ENCODE assay signal across 1 cellular context in the genomic region with DNA sequence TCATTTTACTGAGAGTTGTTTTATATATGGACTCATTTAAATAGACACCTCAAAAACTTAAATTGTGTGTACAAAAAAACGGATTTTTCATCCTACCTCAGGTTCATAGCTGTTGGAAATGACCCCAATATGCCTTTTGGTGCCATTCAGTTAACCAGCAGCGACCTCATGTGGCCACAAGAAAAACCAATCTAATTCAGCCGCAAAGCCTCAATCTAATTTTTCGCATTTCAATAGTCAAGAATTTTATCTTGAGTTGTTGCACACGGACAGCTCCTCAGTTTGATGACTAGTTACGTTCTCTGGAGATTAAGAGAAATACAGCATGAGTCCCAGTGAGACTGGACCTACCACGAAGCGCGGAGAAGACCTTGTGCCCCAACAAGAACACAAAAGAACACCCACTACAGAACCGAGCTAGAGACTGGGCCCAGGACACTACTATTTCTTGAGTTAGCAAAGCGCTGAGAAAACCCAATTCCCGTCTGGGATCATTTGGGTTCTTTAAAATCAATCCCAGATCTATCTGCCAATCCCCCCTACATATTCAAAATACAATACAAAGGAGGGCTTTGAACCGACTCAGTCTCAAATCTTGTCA.
A peak's percentile ranks its signal among the peaks of the same experiment; 100 is the strongest.
TF ChIP-seq lines count a peak whose summit lies in the region.

No MANE protein-coding gene starts in this region.

TF ChIP-seq in HepG2, 621 proteins besides CTCF, POLR2A, EP300 and RAD21 (continued from another document and continues in another):
- TF ChIP-seq, protein P1, sequence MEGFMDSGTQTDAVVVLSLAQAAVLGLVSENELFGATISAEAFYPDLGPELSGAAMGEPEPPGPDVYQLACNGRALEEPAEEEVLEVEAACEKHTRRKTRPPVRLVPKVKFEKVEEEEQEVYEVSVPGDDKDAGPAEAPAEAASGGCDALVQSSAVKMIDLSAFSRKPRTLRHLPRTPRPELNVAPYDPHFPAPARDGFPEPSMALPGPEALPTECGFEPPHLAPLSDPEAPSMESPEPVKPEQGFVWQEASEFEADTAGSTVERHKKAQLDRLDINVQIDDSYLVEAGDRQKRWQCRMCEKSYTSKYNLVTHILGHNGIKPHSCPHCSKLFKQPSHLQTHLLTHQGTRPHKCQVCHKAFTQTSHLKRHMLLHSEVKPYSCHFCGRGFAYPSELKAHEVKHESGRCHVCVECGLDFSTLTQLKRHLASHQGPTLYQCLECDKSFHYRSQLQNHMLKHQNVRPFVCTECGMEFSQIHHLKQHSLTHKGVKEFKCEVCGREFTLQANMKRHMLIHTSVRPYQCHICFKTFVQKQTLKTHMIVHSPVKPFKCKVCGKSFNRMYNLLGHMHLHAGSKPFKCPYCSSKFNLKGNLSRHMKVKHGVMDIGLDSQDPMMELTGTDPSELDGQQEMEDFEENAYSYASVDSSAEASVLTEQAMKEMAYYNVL (CRISPR knock-in tag; IDR thresholded peaks at IDR 0.05; ENCODE audit: borderline replicate concordance): no peak
- TF ChIP-seq, protein P2, sequence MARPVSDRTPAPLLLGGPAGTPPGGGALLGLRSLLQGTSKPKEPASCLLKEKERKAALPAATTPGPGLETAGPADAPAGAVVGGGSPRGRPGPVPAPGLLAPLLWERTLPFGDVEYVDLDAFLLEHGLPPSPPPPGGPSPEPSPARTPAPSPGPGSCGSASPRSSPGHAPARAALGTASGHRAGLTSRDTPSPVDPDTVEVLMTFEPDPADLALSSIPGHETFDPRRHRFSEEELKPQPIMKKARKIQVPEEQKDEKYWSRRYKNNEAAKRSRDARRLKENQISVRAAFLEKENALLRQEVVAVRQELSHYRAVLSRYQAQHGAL (CRISPR knock-in tag; IDR thresholded peaks at IDR 0.05; ENCODE audit: not compliant biosample characterization): no peak
- no peak for TF ChIP-seq RORA (CRISPR knock-in tag; IDR thresholded peaks at IDR 0.05)
- TF ChIP-seq ZSCAN29 (CRISPR knock-in tag; conservative IDR thresholded peaks at IDR 0.05): peak; percentile 71; the same call in 1 of the 2 replicates
- TF ChIP-seq ELF1 (CRISPR knock-in tag; IDR thresholded peaks at IDR 0.05): no peak
- TF ChIP-seq ZFP82 (CRISPR knock-in tag; IDR thresholded peaks at IDR 0.05; ENCODE audit: borderline replicate concordance): no peak
- TF ChIP-seq NFKBIZ (CRISPR knock-in tag; IDR thresholded peaks at IDR 0.05): no peak
- TF ChIP-seq, protein P3, sequence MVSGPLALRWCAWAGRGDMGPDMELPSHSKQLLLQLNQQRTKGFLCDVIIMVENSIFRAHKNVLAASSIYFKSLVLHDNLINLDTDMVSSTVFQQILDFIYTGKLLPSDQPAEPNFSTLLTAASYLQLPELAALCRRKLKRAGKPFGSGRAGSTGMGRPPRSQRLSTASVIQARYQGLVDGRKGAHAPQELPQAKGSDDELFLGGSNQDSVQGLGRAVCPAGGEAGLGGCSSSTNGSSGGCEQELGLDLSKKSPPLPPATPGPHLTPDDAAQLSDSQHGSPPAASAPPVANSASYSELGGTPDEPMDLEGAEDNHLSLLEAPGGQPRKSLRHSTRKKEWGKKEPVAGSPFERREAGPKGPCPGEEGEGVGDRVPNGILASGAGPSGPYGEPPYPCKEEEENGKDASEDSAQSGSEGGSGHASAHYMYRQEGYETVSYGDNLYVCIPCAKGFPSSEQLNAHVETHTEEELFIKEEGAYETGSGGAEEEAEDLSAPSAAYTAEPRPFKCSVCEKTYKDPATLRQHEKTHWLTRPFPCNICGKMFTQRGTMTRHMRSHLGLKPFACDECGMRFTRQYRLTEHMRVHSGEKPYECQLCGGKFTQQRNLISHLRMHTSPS (CRISPR knock-in tag; IDR thresholded peaks at IDR 0.05; ENCODE audit: low read depth): no peak
- TF ChIP-seq PAWR (CRISPR knock-in tag; IDR thresholded peaks at IDR 0.05; ENCODE audit: borderline replicate concordance): no peak
- TF ChIP-seq, protein P4, sequence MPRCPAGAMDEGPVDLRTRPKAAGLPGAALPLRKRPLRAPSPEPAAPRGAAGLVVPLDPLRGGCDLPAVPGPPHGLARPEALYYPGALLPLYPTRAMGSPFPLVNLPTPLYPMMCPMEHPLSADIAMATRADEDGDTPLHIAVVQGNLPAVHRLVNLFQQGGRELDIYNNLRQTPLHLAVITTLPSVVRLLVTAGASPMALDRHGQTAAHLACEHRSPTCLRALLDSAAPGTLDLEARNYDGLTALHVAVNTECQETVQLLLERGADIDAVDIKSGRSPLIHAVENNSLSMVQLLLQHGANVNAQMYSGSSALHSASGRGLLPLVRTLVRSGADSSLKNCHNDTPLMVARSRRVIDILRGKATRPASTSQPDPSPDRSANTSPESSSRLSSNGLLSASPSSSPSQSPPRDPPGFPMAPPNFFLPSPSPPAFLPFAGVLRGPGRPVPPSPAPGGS (CRISPR knock-in tag; IDR thresholded peaks at IDR 0.05): no peak
- TF ChIP-seq, protein P5, sequence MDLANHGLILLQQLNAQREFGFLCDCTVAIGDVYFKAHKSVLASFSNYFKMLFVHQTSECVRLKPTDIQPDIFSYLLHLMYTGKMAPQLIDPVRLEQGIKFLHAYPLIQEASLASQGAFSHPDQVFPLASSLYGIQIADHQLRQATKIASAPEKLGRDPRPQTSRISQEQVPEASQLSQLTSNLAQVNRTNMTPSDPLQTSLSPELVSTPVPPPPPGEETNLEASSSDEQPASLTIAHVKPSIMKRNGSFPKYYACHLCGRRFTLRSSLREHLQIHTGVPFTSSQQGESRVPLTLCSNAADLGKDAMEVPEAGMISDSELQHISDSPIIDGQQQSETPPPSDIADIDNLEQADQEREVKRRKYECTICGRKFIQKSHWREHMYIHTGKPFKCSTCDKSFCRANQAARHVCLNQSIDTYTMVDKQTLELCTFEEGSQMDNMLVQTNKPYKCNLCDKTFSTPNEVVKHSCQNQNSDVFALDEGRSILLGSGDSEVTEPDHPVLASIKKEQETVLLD (CRISPR knock-in tag; IDR thresholded peaks at IDR 0.05; ENCODE audit: low read depth): no peak
- no peak for TF ChIP-seq NFE2 (CRISPR knock-in tag; IDR thresholded peaks at IDR 0.05)
- TF ChIP-seq, protein P6, sequence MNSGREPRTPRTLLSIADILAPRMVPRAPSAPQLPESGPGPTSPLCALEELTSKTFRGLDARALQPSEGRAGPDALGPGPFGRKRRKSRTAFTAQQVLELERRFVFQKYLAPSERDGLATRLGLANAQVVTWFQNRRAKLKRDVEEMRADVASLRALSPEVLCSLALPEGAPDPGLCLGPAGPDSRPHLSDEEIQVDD (CRISPR knock-in tag; IDR thresholded peaks at IDR 0.05; ENCODE audit: borderline replicate concordance): no peak
- no peak for TF ChIP-seq ZFP1 (CRISPR knock-in tag; IDR thresholded peaks at IDR 0.05)
- no peak for TF ChIP-seq LCORL (IDR thresholded peaks at IDR 0.05)
- TF ChIP-seq LCORL (CRISPR knock-in tag; IDR thresholded peaks at IDR 0.05): peak; percentile 43; the same call in 1 of the 2 replicates
- no peak for TF ChIP-seq GABPB1 (CRISPR knock-in tag; IDR thresholded peaks at IDR 0.05)
- no peak for TF ChIP-seq ZIK1 (CRISPR knock-in tag; IDR thresholded peaks at IDR 0.05; ENCODE audit: borderline replicate concordance, low read depth)
- no peak for TF ChIP-seq ZBTB42 (CRISPR knock-in tag; IDR thresholded peaks at IDR 0.05)
- TF ChIP-seq ZNF816 (CRISPR knock-in tag; IDR thresholded peaks at IDR 0.05; ENCODE audit: borderline replicate concordance): no peak
- TF ChIP-seq ZNF598 (CRISPR knock-in tag; IDR thresholded peaks at IDR 0.05; ENCODE audit: borderline replicate concordance): no peak
- TF ChIP-seq, protein P7, sequence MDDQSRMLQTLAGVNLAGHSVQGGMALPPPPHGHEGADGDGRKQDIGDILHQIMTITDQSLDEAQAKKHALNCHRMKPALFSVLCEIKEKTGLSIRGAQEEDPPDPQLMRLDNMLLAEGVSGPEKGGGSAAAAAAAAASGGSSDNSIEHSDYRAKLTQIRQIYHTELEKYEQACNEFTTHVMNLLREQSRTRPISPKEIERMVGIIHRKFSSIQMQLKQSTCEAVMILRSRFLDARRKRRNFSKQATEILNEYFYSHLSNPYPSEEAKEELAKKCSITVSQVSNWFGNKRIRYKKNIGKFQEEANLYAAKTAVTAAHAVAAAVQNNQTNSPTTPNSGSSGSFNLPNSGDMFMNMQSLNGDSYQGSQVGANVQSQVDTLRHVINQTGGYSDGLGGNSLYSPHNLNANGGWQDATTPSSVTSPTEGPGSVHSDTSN (CRISPR knock-in tag; IDR thresholded peaks at IDR 0.05; ENCODE audit: borderline replicate concordance): no peak
- TF ChIP-seq, protein P8, sequence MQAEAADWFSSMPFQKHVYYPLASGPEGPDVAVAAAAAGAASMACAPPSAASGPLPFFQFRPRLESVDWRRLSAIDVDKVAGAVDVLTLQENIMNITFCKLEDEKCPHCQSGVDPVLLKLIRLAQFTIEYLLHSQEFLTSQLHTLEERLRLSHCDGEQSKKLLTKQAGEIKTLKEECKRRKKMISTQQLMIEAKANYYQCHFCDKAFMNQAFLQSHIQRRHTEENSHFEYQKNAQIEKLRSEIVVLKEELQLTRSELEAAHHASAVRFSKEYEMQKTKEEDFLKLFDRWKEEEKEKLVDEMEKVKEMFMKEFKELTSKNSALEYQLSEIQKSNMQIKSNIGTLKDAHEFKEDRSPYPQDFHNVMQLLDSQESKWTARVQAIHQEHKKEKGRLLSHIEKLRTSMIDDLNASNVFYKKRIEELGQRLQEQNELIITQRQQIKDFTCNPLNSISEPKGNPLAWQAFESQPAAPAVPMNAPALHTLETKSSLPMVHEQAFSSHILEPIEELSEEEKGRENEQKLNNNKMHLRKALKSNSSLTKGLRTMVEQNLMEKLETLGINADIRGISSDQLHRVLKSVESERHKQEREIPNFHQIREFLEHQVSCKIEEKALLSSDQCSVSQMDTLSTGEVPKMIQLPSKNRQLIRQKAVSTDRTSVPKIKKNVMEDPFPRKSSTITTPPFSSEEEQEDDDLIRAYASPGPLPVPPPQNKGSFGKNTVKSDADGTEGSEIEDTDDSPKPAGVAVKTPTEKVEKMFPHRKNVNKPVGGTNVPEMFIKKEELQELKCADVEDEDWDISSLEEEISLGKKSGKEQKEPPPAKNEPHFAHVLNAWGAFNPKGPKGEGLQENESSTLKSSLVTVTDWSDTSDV (CRISPR knock-in tag; IDR thresholded peaks at IDR 0.05): no peak
- TF ChIP-seq, protein P9, sequence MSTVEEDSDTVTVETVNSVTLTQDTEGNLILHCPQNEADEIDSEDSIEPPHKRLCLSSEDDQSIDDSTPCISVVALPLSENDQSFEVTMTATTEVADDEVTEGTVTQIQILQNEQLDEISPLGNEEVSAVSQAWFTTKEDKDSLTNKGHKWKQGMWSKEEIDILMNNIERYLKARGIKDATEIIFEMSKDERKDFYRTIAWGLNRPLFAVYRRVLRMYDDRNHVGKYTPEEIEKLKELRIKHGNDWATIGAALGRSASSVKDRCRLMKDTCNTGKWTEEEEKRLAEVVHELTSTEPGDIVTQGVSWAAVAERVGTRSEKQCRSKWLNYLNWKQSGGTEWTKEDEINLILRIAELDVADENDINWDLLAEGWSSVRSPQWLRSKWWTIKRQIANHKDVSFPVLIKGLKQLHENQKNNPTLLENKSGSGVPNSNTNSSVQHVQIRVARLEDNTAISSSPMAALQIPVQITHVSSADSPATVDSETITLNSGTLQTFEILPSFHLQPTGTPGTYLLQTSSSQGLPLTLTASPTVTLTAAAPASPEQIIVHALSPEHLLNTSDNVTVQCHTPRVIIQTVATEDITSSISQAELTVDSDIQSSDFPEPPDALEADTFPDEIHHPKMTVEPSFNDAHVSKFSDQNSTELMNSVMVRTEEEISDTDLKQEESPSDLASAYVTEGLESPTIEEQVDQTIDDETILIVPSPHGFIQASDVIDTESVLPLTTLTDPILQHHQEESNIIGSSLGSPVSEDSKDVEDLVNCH (CRISPR knock-in tag; IDR thresholded peaks at IDR 0.05): no peak
- TF ChIP-seq ZNF616 (CRISPR knock-in tag; IDR thresholded peaks at IDR 0.05; ENCODE audit: low read depth): no peak
- TF ChIP-seq SOX13 (IDR thresholded peaks at IDR 0.05): no peak
- TF ChIP-seq SOX13 (CRISPR knock-in tag; conservative IDR thresholded peaks at IDR 0.05 in 1 of 2, IDR thresholded peaks at IDR 0.05 in 1 of 2): no peak
- no peak for TF ChIP-seq ZNF430 (CRISPR knock-in tag; IDR thresholded peaks at IDR 0.05)
- no peak for TF ChIP-seq HES4 (CRISPR knock-in tag; IDR thresholded peaks at IDR 0.05; ENCODE audit: borderline replicate concordance)
- no peak for TF ChIP-seq DPF2 (CRISPR knock-in tag; IDR thresholded peaks at IDR 0.05; ENCODE audit: borderline replicate concordance, low read depth)
- no peak for TF ChIP-seq SRSF9 (IDR thresholded peaks at IDR 0.05; ENCODE audit: borderline replicate concordance, insufficient read depth, low read depth, low read length, poor library complexity, severe bottlenecking)
- TF ChIP-seq RARA (CRISPR knock-in tag; IDR thresholded peaks at IDR 0.05): 0 out of 2 replicates have a peak, but pooled peaks have one; percentile 6
- TF ChIP-seq, protein P10, sequence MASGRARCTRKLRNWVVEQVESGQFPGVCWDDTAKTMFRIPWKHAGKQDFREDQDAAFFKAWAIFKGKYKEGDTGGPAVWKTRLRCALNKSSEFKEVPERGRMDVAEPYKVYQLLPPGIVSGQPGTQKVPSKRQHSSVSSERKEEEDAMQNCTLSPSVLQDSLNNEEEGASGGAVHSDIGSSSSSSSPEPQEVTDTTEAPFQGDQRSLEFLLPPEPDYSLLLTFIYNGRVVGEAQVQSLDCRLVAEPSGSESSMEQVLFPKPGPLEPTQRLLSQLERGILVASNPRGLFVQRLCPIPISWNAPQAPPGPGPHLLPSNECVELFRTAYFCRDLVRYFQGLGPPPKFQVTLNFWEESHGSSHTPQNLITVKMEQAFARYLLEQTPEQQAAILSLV (CRISPR knock-in tag; IDR thresholded peaks at IDR 0.05; ENCODE audit: borderline replicate concordance): no peak
- TF ChIP-seq, protein P11, sequence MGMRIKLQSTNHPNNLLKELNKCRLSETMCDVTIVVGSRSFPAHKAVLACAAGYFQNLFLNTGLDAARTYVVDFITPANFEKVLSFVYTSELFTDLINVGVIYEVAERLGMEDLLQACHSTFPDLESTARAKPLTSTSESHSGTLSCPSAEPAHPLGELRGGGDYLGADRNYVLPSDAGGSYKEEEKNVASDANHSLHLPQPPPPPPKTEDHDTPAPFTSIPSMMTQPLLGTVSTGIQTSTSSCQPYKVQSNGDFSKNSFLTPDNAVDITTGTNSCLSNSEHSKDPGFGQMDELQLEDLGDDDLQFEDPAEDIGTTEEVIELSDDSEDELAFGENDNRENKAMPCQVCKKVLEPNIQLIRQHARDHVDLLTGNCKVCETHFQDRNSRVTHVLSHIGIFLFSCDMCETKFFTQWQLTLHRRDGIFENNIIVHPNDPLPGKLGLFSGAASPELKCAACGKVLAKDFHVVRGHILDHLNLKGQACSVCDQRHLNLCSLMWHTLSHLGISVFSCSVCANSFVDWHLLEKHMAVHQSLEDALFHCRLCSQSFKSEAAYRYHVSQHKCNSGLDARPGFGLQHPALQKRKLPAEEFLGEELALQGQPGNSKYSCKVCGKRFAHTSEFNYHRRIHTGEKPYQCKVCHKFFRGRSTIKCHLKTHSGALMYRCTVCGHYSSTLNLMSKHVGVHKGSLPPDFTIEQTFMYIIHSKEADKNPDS (CRISPR knock-in tag; IDR thresholded peaks at IDR 0.05): no peak
- TF ChIP-seq FOXO1 (CRISPR knock-in tag; IDR thresholded peaks at IDR 0.05): no peak
- TF ChIP-seq NFRKB (IDR thresholded peaks at IDR 0.05): no peak
- TF ChIP-seq TEAD3 (CRISPR knock-in tag; optimal IDR thresholded peaks at IDR 0.05; ENCODE audit: borderline replicate concordance): peak; percentile 9
